In genomic region chr10:45581497-45582385, GRCh38 we compare ENCODE assay signal across 12 cellular contexts.
DNase-seq lines count a peak whose midpoint lies in the region; ATAC-seq, FAIRE-seq and TF ChIP-seq lines count a peak whose summit lies in the region.
"Had no signal": no experiment of that assay in that cellular context is flagged by ENCODE, and none has a peak within 500 bp of the region (broad histone marks: within the 10 kb centered on the region; RNA-seq: fewer than 3 reads in every experiment).

No MANE protein-coding gene starts in this region.

- H2AFZ ChIP-seq in KMS-11 (ENCODE audit: low read depth) (no peak overlapping the region), GM12878 (ENCODE audit: control insufficient read depth, low read depth, low read length) (peak overlapping the region; percentile 30; the same call in 1 of the 2 replicates)

- in situ Hi-C loops in GM12878 (cut with MboI): no loop called here

- TF ChIP-seq EP300 in GM12878 (IDR thresholded peaks at IDR 0.05; ENCODE audit: borderline replicate concordance in 1 of 2, control insufficient read depth in 1 of 2, low read depth in 2 of 2, low read length in 2 of 2): no peak

- no peak overlapping the region for H3K4me3 ChIP-seq in KMS-11 (IDR thresholded peaks at IDR 0.05; ENCODE audit: insufficient read depth, low read depth, low read length)
- peak overlapping the region; percentile 7; the same call in 1 of the 2 replicates for H3K4me3 ChIP-seq in GM12878
- H3K4me3 ChIP-seq in naive thymus-derived CD4-positive, alpha-beta T cell (ENCODE audit: low read length): no peak overlapping the region

- intact Hi-C loops in GM12878 (cut with micrococcal nuclease; ENCODE audit: unreplicated experiment): no loop called here
- intact Hi-C loops in naive thymus-derived CD4-positive, alpha-beta T cell (cut with micrococcal nuclease): loop anchor here (1.0 to 5.0 kb wide), 2 partner anchors 13 to 114 kb away; no protein-coding TSS in a partner anchor

- SMC1A ChIA-PET in GM12878 (lab: Charles Lee; ENCODE audit: uncharacterized antibody, unreplicated experiment): interaction anchor here (1.1 to 3.0 kb wide), 11 partner anchors 10 to 120 kb away, joined by 3 to 21 read pairs (median 5); partner anchors contain the start of gene ZFAND4

- H3K27me3 ChIP-seq in KMS-11 (ENCODE audit: insufficient read depth, low read depth): no peaks in the 10 kb centered on the region
- H3K27me3 ChIP-seq in GM12878 (replicated peaks in 1 of 2; ENCODE audit: control insufficient read depth in 2 of 2, insufficient read depth in 2 of 2, low read length in 1 of 2): no peaks in the 10 kb centered on the region
- no peaks in the 10 kb centered on the region for H3K27me3 ChIP-seq in naive thymus-derived CD4-positive, alpha-beta T cell (ENCODE audit: control insufficient read depth in 2 of 2, insufficient read depth in 2 of 2, low read length in 2 of 2)

- peak overlapping the region in 9 of 10 donors; percentile 49 to 97 (median 89) for H3K4me3 Mint-ChIP-seq in naive thymus-derived CD4-positive, alpha-beta T cell

- no peaks in the 10 kb centered on the region; the same call in 1 of the 3 replicates for H3K9me3 ChIP-seq in GM12878 (replicated peaks; ENCODE audit: control insufficient read depth, insufficient read depth, low read length)
- H3K9me3 ChIP-seq in naive thymus-derived CD4-positive, alpha-beta T cell (ENCODE audit: control insufficient read depth in 2 of 3, low read length in 3 of 3): no peaks in the 10 kb centered on the region

- H3K4me1 Mint-ChIP-seq in naive thymus-derived CD4-positive, alpha-beta T cell: peaks cover 24 to 53% (median 43%) of the 10 kb centered on the region in 7 donors

- H3K27ac Mint-ChIP-seq in naive thymus-derived CD4-positive, alpha-beta T cell: peak overlapping the region in 8 of 9 donors; percentile 79 to 97 (median 95)

- H3K36me3 ChIP-seq in KMS-11 (ENCODE audit: insufficient read depth) (no peaks in the 10 kb centered on the region), GM12878 (ENCODE audit: control insufficient read depth in 2 of 2, insufficient read depth in 2 of 2, low read length in 1 of 2) (no peaks in the 10 kb centered on the region)
- H3K36me3 ChIP-seq in naive thymus-derived CD4-positive, alpha-beta T cell (ENCODE audit: control insufficient read depth in 2 of 3, insufficient read depth in 3 of 3, low read length in 3 of 3): no peaks in the 10 kb centered on the region

- no peak for FAIRE-seq in GM12878 (lab: Jason Lieb, UNC)
- FAIRE-seq: D721Med, endothelial cell of umbilical vein, HTR-8/SVneo had no signal

- H3K9ac ChIP-seq in KMS-11: peak overlapping the region; percentile 45; the same call in 1 of the 2 replicates
- no peak overlapping the region for H3K9ac ChIP-seq in GM12878 (ENCODE audit: control insufficient read depth, insufficient read depth, low read length)

- H4K20me1 ChIP-seq in KMS-11 (ENCODE audit: insufficient read depth) (no peaks in the 10 kb centered on the region), GM12878 (ENCODE audit: control insufficient read depth, insufficient read depth) (no peaks in the 10 kb centered on the region)

- DNase-seq in EH (ENCODE audit: low read depth): peak; percentile 4
- no peak for DNase-seq in GM12878 (ENCODE audit: low read depth, low spot score)
- DNase-seq in naive thymus-derived CD4-positive, alpha-beta T cell: no peak
- DNase-seq in HPDE6-E6E7 (ENCODE audit: extremely low spot score): no peak
- DNase-seq in RKO (ENCODE audit: low spot score): no peak
- DNase-seq in NCI-H2029 (lab: John Stamatoyannopoulos, UW): no peak
- DNase-seq: midbrain, psoas muscle had no signal

- H3K4me2 ChIP-seq in KMS-11: peak overlapping the region; percentile 85
- H3K4me2 ChIP-seq in GM12878 (ENCODE audit: control insufficient read depth, insufficient read depth): peak overlapping the region; percentile 100

- TF ChIP-seq POLR2A in GM12878 (IDR thresholded peaks at IDR 0.05; ENCODE audit: low read depth, low read length): no peak

- H3K27me3 Mint-ChIP-seq in naive thymus-derived CD4-positive, alpha-beta T cell: peaks cover 0 to 16% (median 0%) of the 10 kb centered on the region in 5 donors

- POLR2A ChIA-PET in GM12878 (lab: Charles Lee): interaction anchor here (1.7 kb wide), 1 partner anchor 12 kb away, joined by 7 read pairs; no protein-coding TSS in a partner anchor
- POLR2A ChIA-PET in naive thymus-derived CD4-positive, alpha-beta T cell (lab: Charles Lee): interaction anchor here (1.4 to 5.5 kb wide), 2 partner anchors 12 to 91 kb away, joined by 3 to 30 read pairs; partner anchors contain the start of gene ZFAND4

- H3K79me2 ChIP-seq in KMS-11 (ENCODE audit: insufficient read depth, low read depth): peaks cover 10% of the 10 kb centered on the region; the same call in 1 of the 2 replicates
- peaks cover 11% of the 10 kb centered on the region for H3K79me2 ChIP-seq in GM12878 (ENCODE audit: control insufficient read depth, insufficient read depth, low read length)

- CTCF ChIA-PET in GM12878 (lab: Yijun Ruan, JAX): interaction anchor here (0.9 to 2.7 kb wide), 4 partner anchors 12 to 90 kb away, joined by 3 to 16 read pairs (median 4); no protein-coding TSS in a partner anchor
- CTCF ChIA-PET in naive thymus-derived CD4-positive, alpha-beta T cell (lab: Charles Lee): interaction anchor here (0.6 kb wide), 1 partner anchor 11 kb away, joined by 3 read pairs; no protein-coding TSS in a partner anchor

- H3K4me1 ChIP-seq in KMS-11 (ENCODE audit: low read depth, poor library complexity, severe bottlenecking) (peaks cover 33% of the 10 kb centered on the region), GM12878 (ENCODE audit: control insufficient read depth, insufficient read depth, low read length) (peaks cover 18% of the 10 kb centered on the region)
- peaks cover 12 to 14% of the 10 kb centered on the region in 2 donors for H3K4me1 ChIP-seq in naive thymus-derived CD4-positive, alpha-beta T cell (ENCODE audit: control insufficient read depth in 2 of 2, insufficient read depth in 2 of 2, low read length in 2 of 2)

- H3K36me3 Mint-ChIP-seq in naive thymus-derived CD4-positive, alpha-beta T cell: peaks cover 6 to 29% (median 20%) of the 10 kb centered on the region in 5 donors

- no peak for TF ChIP-seq RAD21 in GM12878 (IDR thresholded peaks at IDR 0.05; ENCODE audit: insufficient read depth, low read depth, low read length)

- H3K27ac ChIP-seq in KMS-11 (peak overlapping the region; percentile 68; the same call in 1 of the 2 replicates), GM12878 (ENCODE audit: control insufficient read depth, insufficient read depth) (peak overlapping the region; percentile 95)
- peak overlapping the region; percentile 78 for H3K27ac ChIP-seq in naive thymus-derived CD4-positive, alpha-beta T cell (ENCODE audit: low read depth, low read length)
- H3K27ac ChIP-seq: psoas muscle had no signal

- peaks cover 0 to 25% (median 9%) of the 10 kb centered on the region in 11 donors for H3K9me3 Mint-ChIP-seq in naive thymus-derived CD4-positive, alpha-beta T cell

- BruUV-seq in GM12878 (replicated peaks; lab: Mats Ljungman, UMichigan): TSS peak; percentile 32

- 0% methylated on average over 3 of the region's 3 CpGs for WGBS in GM12878 (ENCODE audit: insufficient coverage, insufficient replicate concordance, low lambda C conversion rate, missing lambda C conversion rate)

- TF ChIP-seq CTCF in KMS-11 (conservative IDR thresholded peaks at IDR 0.05; ENCODE audit: low read depth, low read length): no peak
- no peak for TF ChIP-seq CTCF in GM12878 (IDR thresholded peaks at IDR 0.05 in 2 of 3, conservative IDR thresholded peaks at IDR 0.05 in 1 of 3; ENCODE audit: control insufficient read depth in 2 of 3, extremely low read depth in 1 of 3, insufficient read depth in 1 of 3, low read depth in 3 of 3, low read length in 3 of 3)

- RAD21 ChIA-PET in GM12878 (lab: Charles Lee; ENCODE audit: unreplicated experiment): interaction anchor here (1.5 to 2.5 kb wide), 4 partner anchors 10 to 120 kb away, joined by 7 to 13 read pairs (median 8); partner anchors contain the start of gene ZFAND4

- ATAC-seq in GM12878: peak; percentile 14
- no peak for ATAC-seq in naive thymus-derived CD4-positive, alpha-beta T cell
- ATAC-seq: psoas muscle had no signal

TF ChIP-seq in GM12878, 131 proteins besides CTCF, POLR2A, EP300 and RAD21 (continues in another document):
- TF ChIP-seq ZBTB40 (IDR thresholded peaks at IDR 0.05; ENCODE audit: borderline replicate concordance): no peak
- no peak for TF ChIP-seq ZNF207 (IDR thresholded peaks at IDR 0.05; ENCODE audit: borderline replicate concordance)
- no peak for TF ChIP-seq ETV6 (conservative IDR thresholded peaks at IDR 0.05 in 1 of 2, IDR thresholded peaks at IDR 0.05 in 1 of 2; ENCODE audit: borderline replicate concordance in 1 of 2, low read depth in 1 of 2)
- TF ChIP-seq DPF2 (IDR thresholded peaks at IDR 0.05): no peak
